In genomic region chr9:114202849-114203248, GRCh38 we compare ENCODE assay signal across 1 cellular context.
TF ChIP-seq lines count a peak whose summit lies in the region.

No MANE protein-coding gene starts in this region.

TF ChIP-seq in endothelial cell of umbilical vein, 7 proteins besides CTCF, POLR2A, EP300 and RAD21:
- TF ChIP-seq EZH2 (IDR thresholded peaks at IDR 0.05; ENCODE audit: borderline replicate concordance, low read depth, low read length, severe bottlenecking) (no peak), MAX (IDR thresholded peaks at IDR 0.05; ENCODE audit: insufficient read depth, insufficient read length) (no peak), GATA2 (IDR thresholded peaks at IDR 0.05; ENCODE audit: insufficient read depth, insufficient read length, low read depth, low read length) (no peak), FOS (IDR thresholded peaks at IDR 0.05; ENCODE audit: borderline replicate concordance, insufficient read depth, low read length) (no peak), MYC (IDR thresholded peaks at IDR 0.05; ENCODE audit: low read depth, low read length) (no peak), JUN (IDR thresholded peaks at IDR 0.05; ENCODE audit: borderline replicate concordance, insufficient read depth, insufficient read length, low read depth) (no peak), POLR2AphosphoS5 (IDR thresholded peaks at IDR 0.05; ENCODE audit: insufficient read depth, low read depth, low read length) (no peak)
